In genomic region chr13:45258339-45258685, GRCh38 we compare ENCODE assay signal across 19 cellular contexts. TPM values are rescaled to one million over a fixed set of nuclear protein-coding genes. Genes with fewer than 3 reads are reported as not detected.
DNase-seq lines count a peak whose midpoint lies in the region; ATAC-seq and TF ChIP-seq lines count a peak whose summit lies in the region.
"Had no signal": no experiment of that assay in that cellular context is flagged by ENCODE, and none has a peak within 500 bp of the region (broad histone marks: within the 10 kb centered on the region; RNA-seq: fewer than 3 reads in every experiment).

No MANE protein-coding gene starts in this region.

- H3K4me3 ChIP-seq in HCT116 (replicated peaks in 1 of 2; ENCODE audit: low read depth in 1 of 2, low read length in 2 of 2), result no peak overlapping the region
- no peak overlapping the region for H3K4me3 ChIP-seq in fibroblast of the aortic adventitia (ENCODE audit: low read depth, low read length)
- no peak overlapping the region for H3K4me3 ChIP-seq in SJCRH30
- H3K4me3 ChIP-seq: neural progenitor cell had no signal

- no TSS peak for BruUV-seq in HCT116 (replicated peaks; lab: Mats Ljungman, UMichigan)

- intact Hi-C loops in HCT116 (cut with micrococcal nuclease), result no loop called here

- no peak for TF ChIP-seq RAD21 in HCT116 (IDR thresholded peaks at IDR 0.05; ENCODE audit: low read depth)

- H3K36me3 ChIP-seq in HCT116 (ENCODE audit: control insufficient read depth in 1 of 2, insufficient read depth in 2 of 2, low read length in 2 of 2) (no peaks in the 10 kb centered on the region), SJCRH30 (peaks cover 6% of the 10 kb centered on the region)
- H3K36me3 ChIP-seq: neural progenitor cell had no signal

- POLR2A ChIA-PET in HCT116 (lab: Charles Lee), result no interaction called here
- POLR2A ChIA-PET in T-cell (lab: Charles Lee), result no interaction called here

- no peaks in the 10 kb centered on the region for H3K27me3 Mint-ChIP-seq in T-cell
- H3K27me3 Mint-ChIP-seq in immature natural killer cell (ENCODE audit: low read depth in 3 of 3), result no peaks in the 10 kb centered on the region
- H3K27me3 Mint-ChIP-seq: activated CD4-positive, alpha-beta T cell treated with anti-CD3 and anti-CD28 coated beads, Interleukin-2, amount 10 ng/mL, durations not matched to agents 24 days and 14 days; activated T-cell treated with anti-CD3 and anti-CD28 coated beads, Interleukin-2, amount 50 U/mL, for 24 hours had no signal

- H3K4me1 Mint-ChIP-seq in T-cell (peaks cover 5 to 17% (median 11%) of the 10 kb centered on the region in 3 donors), immature natural killer cell (peaks cover 4 to 20% of the 10 kb centered on the region in 2 donors)
- H3K4me1 Mint-ChIP-seq: neural progenitor cell had no signal

- H3K4me1 ChIP-seq in HCT116 (ENCODE audit: control insufficient read depth in 1 of 2, insufficient read depth in 2 of 2, low read length in 2 of 2), result peaks cover 25 to 29% of the 10 kb centered on the region in 2 experiments; a peak in 3 of 4 replicates
- no peaks in the 10 kb centered on the region for H3K4me1 ChIP-seq in SJCRH30
- H3K4me1 ChIP-seq: BE2C, neural progenitor cell had no signal

- H3K4me2 ChIP-seq in HCT116 (ENCODE audit: low read length), result peak overlapping the region; percentile 14; the same call in 1 of the 2 replicates
- H3K4me2 ChIP-seq: neural progenitor cell had no signal

- H3K36me3 Mint-ChIP-seq in T-cell, result peaks cover 29% of the 10 kb centered on the region
- peaks cover 3 to 12% (median 10%) of the 10 kb centered on the region in 3 donors for H3K36me3 Mint-ChIP-seq in immature natural killer cell

- no peak for TF ChIP-seq POLR2A in HCT116 (IDR thresholded peaks at IDR 0.05; ENCODE audit: borderline replicate concordance, extremely low read depth, insufficient read depth, insufficient read length)

- H3K27ac ChIP-seq in HCT116 (ENCODE audit: low read depth, low read length) (peak overlapping the region; percentile 5; the same call in 1 of the 2 replicates), SJCRH30 (no peak overlapping the region)
- H3K27ac ChIP-seq: neural progenitor cell had no signal

- RAD21 ChIA-PET in HCT116 (lab: Charles Lee; ENCODE audit: low non-redundant PET in 1 of 2, low total read pairs in 2 of 2, uncharacterized antibody in 2 of 2, unreplicated experiment in 2 of 2), result no interaction called here

- DNase-seq in HCT116 (ENCODE audit: low read depth, low spot score), result no peak
- DNase-seq in T-cell, result no peak
- peak; percentile 55 for DNase-seq in fibroblast of the aortic adventitia (ENCODE audit: low read depth)
- peak; percentile 58 for DNase-seq in renal cortical epithelial cell (ENCODE audit: low read depth)
- DNase-seq in iPS-NIHi7 (ENCODE audit: extremely low spot score), result no peak
- DNase-seq in immature natural killer cell, result no peak
- DNase-seq in SJCRH30, result no peak
- DNase-seq: activated CD4-positive, alpha-beta T cell treated with anti-CD3 and anti-CD28 coated beads, Interleukin-2, amount 10 ng/mL, durations not matched to agents 24 days and 14 days; activated T-cell treated with anti-CD3 and anti-CD28 coated beads, Interleukin-2, amount 50 U/mL, for 24 hours; BE2C; GOT3; Karpas-422; NCI-H1417; NCI-H345; SIG-M5; stimulated activated CD4-positive, alpha-beta T cell treated with anti-CD3 and anti-CD28 coated beads, Interleukin-2, amount 100 ng/mL, for 24 hours; T1000 had no signal

- no peak overlapping the region for H3K9ac ChIP-seq in HCT116 (ENCODE audit: low read length)
- H3K9ac ChIP-seq: neural progenitor cell had no signal

- no peaks in the 10 kb centered on the region for H3K9me3 Mint-ChIP-seq in T-cell
- no peaks in the 10 kb centered on the region for H3K9me3 Mint-ChIP-seq in immature natural killer cell
- H3K9me3 Mint-ChIP-seq: activated CD4-positive, alpha-beta T cell treated with anti-CD3 and anti-CD28 coated beads, Interleukin-2, amount 10 ng/mL, durations not matched to agents 24 days and 14 days; activated T-cell treated with anti-CD3 and anti-CD28 coated beads, Interleukin-2, amount 50 U/mL, for 24 hours; neural progenitor cell had no signal

- H3K9me3 ChIP-seq in HCT116 (ENCODE audit: control insufficient read depth in 1 of 2, insufficient read depth in 1 of 2, low read depth in 1 of 2, low read length in 2 of 2) (no peaks in the 10 kb centered on the region), SJCRH30 (replicated peaks) (no peaks in the 10 kb centered on the region)
- H3K9me3 ChIP-seq: BE2C had no signal

- peak overlapping the region; percentile 22 to 47 for H3K27ac Mint-ChIP-seq in T-cell
- no peak overlapping the region for H3K27ac Mint-ChIP-seq in immature natural killer cell
- H3K27ac Mint-ChIP-seq: activated CD4-positive, alpha-beta T cell treated with anti-CD3 and anti-CD28 coated beads, Interleukin-2, amount 10 ng/mL, durations not matched to agents 24 days and 14 days; neural progenitor cell had no signal

- no peaks in the 10 kb centered on the region for H4K20me1 ChIP-seq in HCT116 (ENCODE audit: insufficient read depth)

- no peak for TF ChIP-seq CTCF in HCT116 (IDR thresholded peaks at IDR 0.05 in 2 of 3, conservative IDR thresholded peaks at IDR 0.05 in 1 of 3; ENCODE audit: borderline replicate concordance in 1 of 3, insufficient read depth in 1 of 3, low read depth in 2 of 3, low read length in 2 of 3)
- no peak for TF ChIP-seq CTCF in fibroblast of the aortic adventitia (IDR thresholded peaks at IDR 0.05; ENCODE audit: insufficient read depth, low read length)

- CTCF ChIA-PET in HCT116 (lab: Charles Lee), result no interaction called here
- CTCF ChIA-PET in T-cell (lab: Charles Lee), result no interaction called here

- H3K27me3 ChIP-seq in HCT116 (ENCODE audit: insufficient read depth, low read length), result no peaks in the 10 kb centered on the region
- H3K27me3 ChIP-seq in SJCRH30, result no peaks in the 10 kb centered on the region
- H3K27me3 ChIP-seq: BE2C, neural progenitor cell had no signal

- H3K79me2 ChIP-seq in HCT116 (ENCODE audit: insufficient read depth, low read length), result no peaks in the 10 kb centered on the region

- H2AFZ ChIP-seq in HCT116 (ENCODE audit: low read depth, low read length, poor library complexity, severe bottlenecking), result no peak overlapping the region
- H2AFZ ChIP-seq: neural progenitor cell had no signal

- H3K4me3 Mint-ChIP-seq in T-cell, result no peak overlapping the region
- H3K4me3 Mint-ChIP-seq in immature natural killer cell, result no peak overlapping the region
- H3K4me3 Mint-ChIP-seq: activated CD4-positive, alpha-beta T cell treated with anti-CD3 and anti-CD28 coated beads, Interleukin-2, amount 10 ng/mL, durations not matched to agents 24 days and 14 days; activated T-cell treated with anti-CD3 and anti-CD28 coated beads, Interleukin-2, amount 50 U/mL, for 24 hours; neural progenitor cell had no signal

- ATAC-seq in HCT116 (peak; percentile 36), T-cell (replicated peaks in 1 of 4) (no peak)

- no peaks in the 10 kb centered on the region for H3K9me2 ChIP-seq in HCT116 (ENCODE audit: insufficient read depth)

TF ChIP-seq in HCT116, 20 proteins besides CTCF, POLR2A, EP300 and RAD21:
- 0 out of 2 replicates have a peak, but pooled peaks have one; percentile 8 for TF ChIP-seq CEBPB (IDR thresholded peaks at IDR 0.05; ENCODE audit: low read depth)
- TF ChIP-seq EZH2 (IDR thresholded peaks at IDR 0.05), result no peak

RNA-seq across cellular contexts. Expression of gene KCTD4, which starts 57.5 kb away (rescaled TPM):
- not detected for total RNA-seq in HCT116 (2021; ENCODE audit: unreplicated experiment)
- not detected in 2 replicates for polyA plus RNA-seq in HCT116 (2012)
- not detected for total RNA-seq in T-cell
- not detected in 2 replicates for total RNA-seq in fibroblast of the aortic adventitia (ENCODE audit: low replicate concordance)
- 6.7 and 8.5 TPM in 2 replicates for total RNA-seq in renal cortical epithelial cell
- polyA plus RNA-seq in immature natural killer cell, result under 1 TPM in 1 of 3 donors, not detected in 2; 0.20 TPM
- not detected in 2 replicates for total RNA-seq in SJCRH30 (2014; rRNA removed; shearing (Covaris generic))
- total RNA-seq: activated CD4-positive, alpha-beta T cell treated with anti-CD3 and anti-CD28 coated beads, Interleukin-2, amount 10 ng/mL, durations not matched to agents 24 days and 14 days; mesenteric fat pad had no signal

Comparison
In these comparisons a context has a peak if more than half of its experiments do, and no peak if none do; other contexts are left out.
1. DNase-seq: peak in fibroblast of the aortic adventitia (single experiment) and renal cortical epithelial cell (single experiment); none in HCT116 (single experiment), T-cell (0 of 34), iPS-NIHi7 (single experiment), immature natural killer cell (0 of 3) and SJCRH30 (0 of 2).
2. H3K27ac Mint-ChIP-seq: peak in T-cell (2 of 2); none in immature natural killer cell (0 of 6).